ENCODE assay signal across 1 cellular context in the genomic region with DNA sequence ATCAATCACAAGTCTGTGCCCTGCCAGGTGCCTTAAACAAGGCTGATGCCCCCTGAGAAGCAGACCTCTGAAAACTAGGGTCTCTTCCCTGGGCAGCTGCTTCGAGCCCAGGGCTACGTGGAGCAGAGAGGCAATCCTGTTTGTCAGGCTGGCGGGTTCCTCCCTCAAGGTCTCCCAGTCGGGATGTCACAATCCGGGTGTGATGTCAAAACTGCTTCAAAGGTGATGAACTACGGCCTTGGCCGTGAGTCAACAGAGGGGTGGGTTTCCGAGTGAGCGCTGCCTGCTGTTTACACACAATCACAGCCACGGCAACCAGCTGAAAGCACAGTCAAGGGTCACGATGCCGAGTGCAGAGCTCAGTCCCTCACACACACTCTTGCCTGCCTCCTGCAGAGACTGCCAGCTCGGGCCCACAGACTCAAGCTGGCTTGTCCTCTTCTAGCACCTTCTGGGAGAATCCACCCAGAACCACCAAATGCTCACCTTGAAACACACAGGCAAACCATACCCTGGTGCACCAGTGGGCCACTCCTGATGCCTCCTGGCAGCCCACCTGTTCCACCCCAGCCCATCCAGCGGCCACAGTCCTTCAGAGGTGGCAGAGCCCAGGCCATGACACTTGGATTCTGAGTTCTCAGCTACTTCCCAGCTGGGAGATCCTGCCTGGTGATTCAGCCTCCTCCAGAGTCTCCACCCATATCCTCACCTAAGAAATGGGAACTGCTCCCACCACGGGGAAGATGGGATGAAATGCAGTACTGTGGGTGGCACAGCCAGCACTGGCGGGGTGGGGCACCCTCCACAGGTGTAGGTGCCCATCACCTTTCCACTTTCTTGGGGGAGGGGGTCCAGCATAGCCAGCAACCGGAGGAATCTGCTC.
TF ChIP-seq lines count a peak whose summit lies in the region.

No MANE protein-coding gene starts in this region.

TF ChIP-seq in HepG2, 621 proteins besides CTCF, POLR2A, EP300 and RAD21 (continued from another document and continues in another):
- TF ChIP-seq, protein P1, sequence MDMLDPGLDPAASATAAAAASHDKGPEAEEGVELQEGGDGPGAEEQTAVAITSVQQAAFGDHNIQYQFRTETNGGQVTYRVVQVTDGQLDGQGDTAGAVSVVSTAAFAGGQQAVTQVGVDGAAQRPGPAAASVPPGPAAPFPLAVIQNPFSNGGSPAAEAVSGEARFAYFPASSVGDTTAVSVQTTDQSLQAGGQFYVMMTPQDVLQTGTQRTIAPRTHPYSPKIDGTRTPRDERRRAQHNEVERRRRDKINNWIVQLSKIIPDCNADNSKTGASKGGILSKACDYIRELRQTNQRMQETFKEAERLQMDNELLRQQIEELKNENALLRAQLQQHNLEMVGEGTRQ (IDR thresholded peaks at IDR 0.05; ENCODE audit: low read depth, low read length): 0 out of 2 replicates have a peak, but pooled peaks have one; percentile 22
- TF ChIP-seq, protein P1 (CRISPR knock-in tag; IDR thresholded peaks at IDR 0.05; ENCODE audit: borderline replicate concordance): no peak
- no peak for TF ChIP-seq NONO (IDR thresholded peaks at IDR 0.05)
- TF ChIP-seq NONO (CRISPR knock-in tag; conservative IDR thresholded peaks at IDR 0.05): peak; percentile 98
- peak; percentile 97; the same call in 1 of the 2 replicates for TF ChIP-seq RFXAP (CRISPR knock-in tag; IDR thresholded peaks at IDR 0.05; ENCODE audit: borderline replicate concordance)
- TF ChIP-seq, protein P2, sequence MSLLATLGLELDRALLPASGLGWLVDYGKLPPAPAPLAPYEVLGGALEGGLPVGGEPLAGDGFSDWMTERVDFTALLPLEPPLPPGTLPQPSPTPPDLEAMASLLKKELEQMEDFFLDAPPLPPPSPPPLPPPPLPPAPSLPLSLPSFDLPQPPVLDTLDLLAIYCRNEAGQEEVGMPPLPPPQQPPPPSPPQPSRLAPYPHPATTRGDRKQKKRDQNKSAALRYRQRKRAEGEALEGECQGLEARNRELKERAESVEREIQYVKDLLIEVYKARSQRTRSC (CRISPR knock-in tag; IDR thresholded peaks at IDR 0.05; ENCODE audit: low read depth): peak; percentile 76; the same call in 1 of the 2 replicates
- TF ChIP-seq, protein P3, sequence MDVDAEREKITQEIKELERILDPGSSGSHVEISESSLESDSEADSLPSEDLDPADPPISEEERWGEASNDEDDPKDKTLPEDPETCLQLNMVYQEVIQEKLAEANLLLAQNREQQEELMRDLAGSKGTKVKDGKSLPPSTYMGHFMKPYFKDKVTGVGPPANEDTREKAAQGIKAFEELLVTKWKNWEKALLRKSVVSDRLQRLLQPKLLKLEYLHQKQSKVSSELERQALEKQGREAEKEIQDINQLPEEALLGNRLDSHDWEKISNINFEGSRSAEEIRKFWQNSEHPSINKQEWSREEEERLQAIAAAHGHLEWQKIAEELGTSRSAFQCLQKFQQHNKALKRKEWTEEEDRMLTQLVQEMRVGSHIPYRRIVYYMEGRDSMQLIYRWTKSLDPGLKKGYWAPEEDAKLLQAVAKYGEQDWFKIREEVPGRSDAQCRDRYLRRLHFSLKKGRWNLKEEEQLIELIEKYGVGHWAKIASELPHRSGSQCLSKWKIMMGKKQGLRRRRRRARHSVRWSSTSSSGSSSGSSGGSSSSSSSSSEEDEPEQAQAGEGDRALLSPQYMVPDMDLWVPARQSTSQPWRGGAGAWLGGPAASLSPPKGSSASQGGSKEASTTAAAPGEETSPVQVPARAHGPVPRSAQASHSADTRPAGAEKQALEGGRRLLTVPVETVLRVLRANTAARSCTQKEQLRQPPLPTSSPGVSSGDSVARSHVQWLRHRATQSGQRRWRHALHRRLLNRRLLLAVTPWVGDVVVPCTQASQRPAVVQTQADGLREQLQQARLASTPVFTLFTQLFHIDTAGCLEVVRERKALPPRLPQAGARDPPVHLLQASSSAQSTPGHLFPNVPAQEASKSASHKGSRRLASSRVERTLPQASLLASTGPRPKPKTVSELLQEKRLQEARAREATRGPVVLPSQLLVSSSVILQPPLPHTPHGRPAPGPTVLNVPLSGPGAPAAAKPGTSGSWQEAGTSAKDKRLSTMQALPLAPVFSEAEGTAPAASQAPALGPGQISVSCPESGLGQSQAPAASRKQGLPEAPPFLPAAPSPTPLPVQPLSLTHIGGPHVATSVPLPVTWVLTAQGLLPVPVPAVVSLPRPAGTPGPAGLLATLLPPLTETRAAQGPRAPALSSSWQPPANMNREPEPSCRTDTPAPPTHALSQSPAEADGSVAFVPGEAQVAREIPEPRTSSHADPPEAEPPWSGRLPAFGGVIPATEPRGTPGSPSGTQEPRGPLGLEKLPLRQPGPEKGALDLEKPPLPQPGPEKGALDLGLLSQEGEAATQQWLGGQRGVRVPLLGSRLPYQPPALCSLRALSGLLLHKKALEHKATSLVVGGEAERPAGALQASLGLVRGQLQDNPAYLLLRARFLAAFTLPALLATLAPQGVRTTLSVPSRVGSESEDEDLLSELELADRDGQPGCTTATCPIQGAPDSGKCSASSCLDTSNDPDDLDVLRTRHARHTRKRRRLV (CRISPR knock-in tag; IDR thresholded peaks at IDR 0.05): peak; percentile 91; the same call in 1 of the 2 replicates
- no peak for TF ChIP-seq PLRG1 (conservative IDR thresholded peaks at IDR 0.05)
- TF ChIP-seq, protein P4, sequence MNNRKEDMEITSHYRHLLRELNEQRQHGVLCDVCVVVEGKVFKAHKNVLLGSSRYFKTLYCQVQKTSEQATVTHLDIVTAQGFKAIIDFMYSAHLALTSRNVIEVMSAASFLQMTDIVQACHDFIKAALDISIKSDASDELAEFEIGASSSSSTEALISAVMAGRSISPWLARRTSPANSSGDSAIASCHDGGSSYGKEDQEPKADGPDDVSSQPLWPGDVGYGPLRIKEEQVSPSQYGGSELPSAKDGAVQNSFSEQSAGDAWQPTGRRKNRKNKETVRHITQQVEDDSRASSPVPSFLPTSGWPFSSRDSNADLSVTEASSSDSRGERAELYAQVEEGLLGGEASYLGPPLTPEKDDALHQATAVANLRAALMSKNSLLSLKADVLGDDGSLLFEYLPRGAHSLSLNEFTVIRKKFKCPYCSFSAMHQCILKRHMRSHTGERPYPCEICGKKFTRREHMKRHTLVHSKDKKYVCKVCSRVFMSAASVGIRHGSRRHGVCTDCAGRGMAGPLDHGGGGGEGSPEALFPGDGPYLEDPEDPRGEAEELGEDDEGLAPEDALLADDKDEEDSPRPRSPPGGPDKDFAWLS (CRISPR knock-in tag; IDR thresholded peaks at IDR 0.05; ENCODE audit: borderline replicate concordance): peak; percentile 78; the same call in 1 of the 2 replicates
- no peak for TF ChIP-seq CHD2 (IDR thresholded peaks at IDR 0.05; ENCODE audit: low read depth, low read length)
- no peak for TF ChIP-seq ZNF777 (CRISPR knock-in tag; IDR thresholded peaks at IDR 0.05)
- TF ChIP-seq ZNF260 (CRISPR knock-in tag; IDR thresholded peaks at IDR 0.05; ENCODE audit: borderline replicate concordance, low read depth): no peak
- TF ChIP-seq NFKB2 (CRISPR knock-in tag; IDR thresholded peaks at IDR 0.05; ENCODE audit: borderline replicate concordance): peak; percentile 77; the same call in 1 of the 2 replicates
- TF ChIP-seq ZKSCAN1 (IDR thresholded peaks at IDR 0.05; ENCODE audit: low read length): 0 out of 2 replicates have a peak, but pooled peaks have one; percentile 13
- no peak for TF ChIP-seq EZH2 (conservative IDR thresholded peaks at IDR 0.05; ENCODE audit: low read depth, low read length)
- TF ChIP-seq MTA1 (CRISPR knock-in tag; IDR thresholded peaks at IDR 0.05; ENCODE audit: borderline replicate concordance): peak; percentile 99
- TF ChIP-seq ISL2 (CRISPR knock-in tag; IDR thresholded peaks at IDR 0.05): peak; percentile 97
- TF ChIP-seq, protein P5, sequence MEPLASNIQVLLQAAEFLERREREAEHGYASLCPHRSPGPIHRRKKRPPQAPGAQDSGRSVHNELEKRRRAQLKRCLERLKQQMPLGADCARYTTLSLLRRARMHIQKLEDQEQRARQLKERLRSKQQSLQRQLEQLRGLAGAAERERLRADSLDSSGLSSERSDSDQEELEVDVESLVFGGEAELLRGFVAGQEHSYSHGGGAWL (CRISPR knock-in tag; IDR thresholded peaks at IDR 0.05): peak; percentile 62; the same call in 1 of the 2 replicates
- TF ChIP-seq, protein P6, sequence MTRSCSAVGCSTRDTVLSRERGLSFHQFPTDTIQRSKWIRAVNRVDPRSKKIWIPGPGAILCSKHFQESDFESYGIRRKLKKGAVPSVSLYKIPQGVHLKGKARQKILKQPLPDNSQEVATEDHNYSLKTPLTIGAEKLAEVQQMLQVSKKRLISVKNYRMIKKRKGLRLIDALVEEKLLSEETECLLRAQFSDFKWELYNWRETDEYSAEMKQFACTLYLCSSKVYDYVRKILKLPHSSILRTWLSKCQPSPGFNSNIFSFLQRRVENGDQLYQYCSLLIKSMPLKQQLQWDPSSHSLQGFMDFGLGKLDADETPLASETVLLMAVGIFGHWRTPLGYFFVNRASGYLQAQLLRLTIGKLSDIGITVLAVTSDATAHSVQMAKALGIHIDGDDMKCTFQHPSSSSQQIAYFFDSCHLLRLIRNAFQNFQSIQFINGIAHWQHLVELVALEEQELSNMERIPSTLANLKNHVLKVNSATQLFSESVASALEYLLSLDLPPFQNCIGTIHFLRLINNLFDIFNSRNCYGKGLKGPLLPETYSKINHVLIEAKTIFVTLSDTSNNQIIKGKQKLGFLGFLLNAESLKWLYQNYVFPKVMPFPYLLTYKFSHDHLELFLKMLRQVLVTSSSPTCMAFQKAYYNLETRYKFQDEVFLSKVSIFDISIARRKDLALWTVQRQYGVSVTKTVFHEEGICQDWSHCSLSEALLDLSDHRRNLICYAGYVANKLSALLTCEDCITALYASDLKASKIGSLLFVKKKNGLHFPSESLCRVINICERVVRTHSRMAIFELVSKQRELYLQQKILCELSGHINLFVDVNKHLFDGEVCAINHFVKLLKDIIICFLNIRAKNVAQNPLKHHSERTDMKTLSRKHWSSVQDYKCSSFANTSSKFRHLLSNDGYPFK (CRISPR knock-in tag; IDR thresholded peaks at IDR 0.05; ENCODE audit: borderline replicate concordance): peak; percentile 74; the same call in 1 of the 2 replicates
- TF ChIP-seq, protein P7, sequence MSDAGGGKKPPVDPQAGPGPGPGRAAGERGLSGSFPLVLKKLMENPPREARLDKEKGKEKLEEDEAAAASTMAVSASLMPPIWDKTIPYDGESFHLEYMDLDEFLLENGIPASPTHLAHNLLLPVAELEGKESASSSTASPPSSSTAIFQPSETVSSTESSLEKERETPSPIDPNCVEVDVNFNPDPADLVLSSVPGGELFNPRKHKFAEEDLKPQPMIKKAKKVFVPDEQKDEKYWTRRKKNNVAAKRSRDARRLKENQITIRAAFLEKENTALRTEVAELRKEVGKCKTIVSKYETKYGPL (CRISPR knock-in tag; IDR thresholded peaks at IDR 0.05): no peak
- peak; percentile 85 for TF ChIP-seq RELA (CRISPR knock-in tag; IDR thresholded peaks at IDR 0.05)
- TF ChIP-seq ZNF589 (CRISPR knock-in tag; conservative IDR thresholded peaks at IDR 0.05): peak; percentile 93
- no peak for TF ChIP-seq SUZ12 (IDR thresholded peaks at IDR 0.05; ENCODE audit: low read depth, low read length)
- TF ChIP-seq, protein P8, sequence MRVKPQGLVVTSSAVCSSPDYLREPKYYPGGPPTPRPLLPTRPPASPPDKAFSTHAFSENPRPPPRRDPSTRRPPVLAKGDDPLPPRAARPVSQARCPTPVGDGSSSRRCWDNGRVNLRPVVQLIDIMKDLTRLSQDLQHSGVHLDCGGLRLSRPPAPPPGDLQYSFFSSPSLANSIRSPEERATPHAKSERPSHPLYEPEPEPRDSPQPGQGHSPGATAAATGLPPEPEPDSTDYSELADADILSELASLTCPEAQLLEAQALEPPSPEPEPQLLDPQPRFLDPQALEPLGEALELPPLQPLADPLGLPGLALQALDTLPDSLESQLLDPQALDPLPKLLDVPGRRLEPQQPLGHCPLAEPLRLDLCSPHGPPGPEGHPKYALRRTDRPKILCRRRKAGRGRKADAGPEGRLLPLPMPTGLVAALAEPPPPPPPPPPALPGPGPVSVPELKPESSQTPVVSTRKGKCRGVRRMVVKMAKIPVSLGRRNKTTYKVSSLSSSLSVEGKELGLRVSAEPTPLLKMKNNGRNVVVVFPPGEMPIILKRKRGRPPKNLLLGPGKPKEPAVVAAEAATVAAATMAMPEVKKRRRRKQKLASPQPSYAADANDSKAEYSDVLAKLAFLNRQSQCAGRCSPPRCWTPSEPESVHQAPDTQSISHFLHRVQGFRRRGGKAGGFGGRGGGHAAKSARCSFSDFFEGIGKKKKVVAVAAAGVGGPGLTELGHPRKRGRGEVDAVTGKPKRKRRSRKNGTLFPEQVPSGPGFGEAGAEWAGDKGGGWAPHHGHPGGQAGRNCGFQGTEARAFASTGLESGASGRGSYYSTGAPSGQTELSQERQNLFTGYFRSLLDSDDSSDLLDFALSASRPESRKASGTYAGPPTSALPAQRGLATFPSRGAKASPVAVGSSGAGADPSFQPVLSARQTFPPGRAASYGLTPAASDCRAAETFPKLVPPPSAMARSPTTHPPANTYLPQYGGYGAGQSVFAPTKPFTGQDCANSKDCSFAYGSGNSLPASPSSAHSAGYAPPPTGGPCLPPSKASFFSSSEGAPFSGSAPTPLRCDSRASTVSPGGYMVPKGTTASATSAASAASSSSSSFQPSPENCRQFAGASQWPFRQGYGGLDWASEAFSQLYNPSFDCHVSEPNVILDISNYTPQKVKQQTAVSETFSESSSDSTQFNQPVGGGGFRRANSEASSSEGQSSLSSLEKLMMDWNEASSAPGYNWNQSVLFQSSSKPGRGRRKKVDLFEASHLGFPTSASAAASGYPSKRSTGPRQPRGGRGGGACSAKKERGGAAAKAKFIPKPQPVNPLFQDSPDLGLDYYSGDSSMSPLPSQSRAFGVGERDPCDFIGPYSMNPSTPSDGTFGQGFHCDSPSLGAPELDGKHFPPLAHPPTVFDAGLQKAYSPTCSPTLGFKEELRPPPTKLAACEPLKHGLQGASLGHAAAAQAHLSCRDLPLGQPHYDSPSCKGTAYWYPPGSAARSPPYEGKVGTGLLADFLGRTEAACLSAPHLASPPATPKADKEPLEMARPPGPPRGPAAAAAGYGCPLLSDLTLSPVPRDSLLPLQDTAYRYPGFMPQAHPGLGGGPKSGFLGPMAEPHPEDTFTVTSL (CRISPR knock-in tag; IDR thresholded peaks at IDR 0.05; ENCODE audit: borderline replicate concordance): peak; percentile 95
- peak; percentile 100 for TF ChIP-seq PHF21A (CRISPR knock-in tag; IDR thresholded peaks at IDR 0.05)
- TF ChIP-seq, protein P9, sequence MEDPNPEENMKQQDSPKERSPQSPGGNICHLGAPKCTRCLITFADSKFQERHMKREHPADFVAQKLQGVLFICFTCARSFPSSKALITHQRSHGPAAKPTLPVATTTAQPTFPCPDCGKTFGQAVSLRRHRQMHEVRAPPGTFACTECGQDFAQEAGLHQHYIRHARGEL (CRISPR knock-in tag; IDR thresholded peaks at IDR 0.05): no peak
- TF ChIP-seq, protein P10, sequence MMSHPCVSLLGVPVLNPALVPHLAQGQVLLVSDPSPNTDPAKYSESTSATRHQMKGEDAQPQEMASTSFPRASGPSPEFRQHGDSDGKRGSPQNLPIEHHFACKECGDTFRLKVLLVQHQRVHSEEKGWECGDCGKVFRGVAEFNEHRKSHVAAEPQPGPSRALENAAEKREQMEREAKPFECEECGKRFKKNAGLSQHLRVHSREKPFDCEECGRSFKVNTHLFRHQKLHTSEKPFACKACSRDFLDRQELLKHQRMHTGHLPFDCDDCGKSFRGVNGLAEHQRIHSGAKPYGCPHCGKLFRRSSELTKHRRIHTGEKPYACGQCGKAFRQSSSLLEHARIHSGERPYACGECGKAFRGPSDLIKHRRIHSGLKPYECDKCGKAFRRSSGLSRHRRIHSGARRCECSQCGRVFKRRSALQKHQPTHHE (CRISPR knock-in tag; IDR thresholded peaks at IDR 0.05; ENCODE audit: borderline replicate concordance): peak; percentile 86; the same call in 1 of the 2 replicates
- TF ChIP-seq ATAD3A (CRISPR knock-in tag; IDR thresholded peaks at IDR 0.05): no peak
- peak; percentile 72; the same call in 1 of the 2 replicates for TF ChIP-seq ZNF232 (CRISPR knock-in tag; IDR thresholded peaks at IDR 0.05; ENCODE audit: borderline replicate concordance)
